ENCODE assay signal across 8 cellular contexts in genomic region chr12:3200032-3200617, GRCh38.
DNase-seq lines count a peak whose midpoint lies in the region; ATAC-seq and TF ChIP-seq lines count a peak whose summit lies in the region.

No MANE protein-coding gene starts in this region.

- peak; percentile 86 for DNase-seq in DMS53 (lab: John Stamatoyannopoulos, UW)
- peak; percentile 76 for DNase-seq in NCI-H510A treated with DMSO at 0.1 percent for 48 hours (lab: John Stamatoyannopoulos, UW)
- peak; percentile 22 for DNase-seq in colonic mucosa
- no peak for DNase-seq in right lobe of liver
- no peak for DNase-seq in thoracic aorta (ENCODE audit: low spot score)
- no peak for DNase-seq in KG1 (lab: John Stamatoyannopoulos, UW)

- TF ChIP-seq CTCF in colonic mucosa (IDR thresholded peaks at IDR 0.05) (no peak), right lobe of liver (IDR thresholded peaks at IDR 0.05) (no peak), thoracic aorta (IDR thresholded peaks at IDR 0.05) (no peak)

- intact Hi-C loops in colonic mucosa (cut with DNase I) (loop anchor here (5.0 to 10.0 kb wide), 2 partner anchors 65 to 128 kb away; no protein-coding TSS in a partner anchor), right lobe of liver (cut with DNase I) (loop anchor here in 1 of 2 donors (10.0 kb wide), 2 partner anchors 75 to 125 kb away; partner anchors contain the start of gene TSPAN9)

- H3K4me1 ChIP-seq in colonic mucosa (peaks cover 3% of the 10 kb centered on the region), right lobe of liver (no peaks in the 10 kb centered on the region), thoracic aorta (ENCODE audit: control insufficient read depth in 1 of 2, low read depth in 2 of 2) (peaks cover 13 to 45% of the 10 kb centered on the region in 2 donors)

- H3K27ac ChIP-seq in colonic mucosa (no peak overlapping the region), right lobe of liver (no peak overlapping the region), thoracic aorta (no peak overlapping the region)

- peak in 3 of 4 donors; percentile 16 to 33 (median 21) for ATAC-seq in right lobe of liver
- ATAC-seq in thoracic aorta (ENCODE audit: insufficient number of reproducible peaks, low FRiP score, low read depth), result no peak
- no peak for ATAC-seq in GM21423 (IDR thresholded peaks at IDR 0.05; ENCODE audit: unreplicated experiment)
- ATAC-seq in GM18909 (IDR thresholded peaks at IDR 0.05; ENCODE audit: poor library complexity, unreplicated experiment), result no peak

- TF ChIP-seq POLR2A in right lobe of liver (IDR thresholded peaks at IDR 0.05), result no peak

- H3K36me3 ChIP-seq in colonic mucosa, result no peaks in the 10 kb centered on the region
- no peaks in the 10 kb centered on the region for H3K36me3 ChIP-seq in right lobe of liver
- no peaks in the 10 kb centered on the region for H3K36me3 ChIP-seq in thoracic aorta

- H3K9me3 ChIP-seq in colonic mucosa (no peaks in the 10 kb centered on the region), right lobe of liver (no peaks in the 10 kb centered on the region), thoracic aorta (no peaks in the 10 kb centered on the region)

- H3K9ac ChIP-seq in colonic mucosa (ENCODE audit: low read depth in 2 of 2, low read length in 2 of 2), result peak overlapping the region in 1 of 2 donors; percentile 24

- 47% methylated on average over 4 of the region's 49 CpGs for WGBS in right lobe of liver (ENCODE audit: insufficient coverage, low coverage, low lambda C conversion rate, missing lambda C conversion rate)

- H3K4me3 ChIP-seq in colonic mucosa (peak overlapping the region; percentile 35), right lobe of liver (peak overlapping the region in 2 of 3 donors; percentile 12 to 21), thoracic aorta (peak overlapping the region; percentile 73)

- H3K27me3 ChIP-seq in colonic mucosa, result peaks cover 24% of the 10 kb centered on the region
- no peaks in the 10 kb centered on the region for H3K27me3 ChIP-seq in right lobe of liver
- no peaks in the 10 kb centered on the region for H3K27me3 ChIP-seq in thoracic aorta (replicated peaks; ENCODE audit: insufficient read depth)

Comparison
In these comparisons a context has a peak if more than half of its experiments do, and no peak if none do; other contexts are left out.
1. DNase-seq: peak in DMS53 (single experiment), NCI-H510A treated with DMSO at 0.1 percent for 48 hours (single experiment) and colonic mucosa (single experiment); none in right lobe of liver (0 of 3), thoracic aorta (single experiment) and KG1 (single experiment).
2. H3K4me3 ChIP-seq: peak in every context shown above with its lines; median percentile 73 in thoracic aorta; 35 in colonic mucosa; 16 in right lobe of liver.
3. ATAC-seq: peak in right lobe of liver (3 of 4); none in thoracic aorta (single experiment), GM21423 (single experiment) and GM18909 (single experiment).